Comparison of ENCODE assay signal across 18 cellular contexts in genomic region chr11:130213979-130214281, GRCh38. TPM values are rescaled to one million over a fixed set of nuclear protein-coding genes. Genes with fewer than 3 reads are reported as not detected.
DNase-seq lines count a peak whose midpoint lies in the region; ATAC-seq, FAIRE-seq and TF ChIP-seq lines count a peak whose summit lies in the region.
"Had no signal": no experiment of that assay in that cellular context is flagged by ENCODE, and none has a peak within 500 bp of the region (broad histone marks: within the 10 kb centered on the region; RNA-seq: fewer than 3 reads in every experiment).

No MANE protein-coding gene starts in this region.

- H3K4me1 Mint-ChIP-seq in activated CD4-positive, alpha-beta memory T cell treated with anti-CD3 and anti-CD28 coated beads for 36 hours (ENCODE audit: low read depth) = no peaks in the 10 kb centered on the region
- H3K4me1 Mint-ChIP-seq in activated CD4-positive, alpha-beta memory T cell treated with anti-CD3 and anti-CD28 coated beads, Interleukin-2, amount 10 ng/mL, durations not matched to agents 7 days and 5 days = no peaks in the 10 kb centered on the region
- H3K4me1 Mint-ChIP-seq in activated T-cell treated with anti-CD3 and anti-CD28 coated beads, Interleukin-2, amount 50 U/mL, for 24 hours (ENCODE audit: low read depth) = no peaks in the 10 kb centered on the region

- POLR2A ChIA-PET in activated CD4-positive, alpha-beta memory T cell treated with anti-CD3 and anti-CD28 coated beads for 36 hours (lab: Charles Lee) = no interaction called here
- POLR2A ChIA-PET in activated CD4-positive, alpha-beta memory T cell treated with anti-CD3 and anti-CD28 coated beads, Interleukin-2, amount 10 ng/mL, durations not matched to agents 7 days and 5 days (lab: Charles Lee) = no interaction called here
- POLR2A ChIA-PET in HepG2 (lab: Yijun Ruan, JAX) = no interaction called here

- H3K36me3 Mint-ChIP-seq in activated CD4-positive, alpha-beta memory T cell treated with anti-CD3 and anti-CD28 coated beads for 36 hours = no peaks in the 10 kb centered on the region
- no peaks in the 10 kb centered on the region for H3K36me3 Mint-ChIP-seq in activated CD4-positive, alpha-beta memory T cell treated with anti-CD3 and anti-CD28 coated beads, Interleukin-2, amount 10 ng/mL, durations not matched to agents 7 days and 5 days (ENCODE audit: low read depth)
- H3K36me3 Mint-ChIP-seq in activated T-cell treated with anti-CD3 and anti-CD28 coated beads, Interleukin-2, amount 50 U/mL, for 24 hours (ENCODE audit: low read depth) = no peaks in the 10 kb centered on the region
- H3K36me3 Mint-ChIP-seq: CD8-positive, alpha-beta memory T cell had no signal

- in situ Hi-C loops in HepG2 (cut with HindIII; ENCODE audit: extremely low pct_ligation_motif_present, low pct_unique_long_range_greater_than_20kb) = loop anchor here (5.0 to 25.0 kb wide), 4 partner anchors 151 to 673 kb away; no protein-coding TSS in a partner anchor

- no peak overlapping the region for H3K27ac Mint-ChIP-seq in activated CD4-positive, alpha-beta memory T cell treated with anti-CD3 and anti-CD28 coated beads for 36 hours
- no peak overlapping the region for H3K27ac Mint-ChIP-seq in activated CD4-positive, alpha-beta memory T cell treated with anti-CD3 and anti-CD28 coated beads, Interleukin-2, amount 10 ng/mL, durations not matched to agents 7 days and 5 days
- no peak overlapping the region for H3K27ac Mint-ChIP-seq in activated T-cell treated with anti-CD3 and anti-CD28 coated beads, Interleukin-2, amount 50 U/mL, for 24 hours

- H3K4ac ChIP-seq in trophoblast cell (ENCODE audit: low read depth, low read length) = no peak overlapping the region

- no peak overlapping the region for H3K4me3 Mint-ChIP-seq in activated CD4-positive, alpha-beta memory T cell treated with anti-CD3 and anti-CD28 coated beads for 36 hours
- H3K4me3 Mint-ChIP-seq in activated CD4-positive, alpha-beta memory T cell treated with anti-CD3 and anti-CD28 coated beads, Interleukin-2, amount 10 ng/mL, durations not matched to agents 7 days and 5 days = no peak overlapping the region
- no peak overlapping the region for H3K4me3 Mint-ChIP-seq in activated T-cell treated with anti-CD3 and anti-CD28 coated beads, Interleukin-2, amount 50 U/mL, for 24 hours
- H3K4me3 Mint-ChIP-seq: CD8-positive, alpha-beta memory T cell had no signal

- no peaks in the 10 kb centered on the region for H3K9me3 ChIP-seq in HepG2 (ENCODE audit: low read length)
- H3K9me3 ChIP-seq in trophoblast cell (ENCODE audit: insufficient read depth, low read depth, low read length) = peaks cover 5% of the 10 kb centered on the region
- H3K9me3 ChIP-seq: SJCRH30 had no signal

- TF ChIP-seq EP300 in HepG2 (IDR thresholded peaks at IDR 0.05; ENCODE audit: low read depth in 2 of 2, low read length in 2 of 2) (no peak), HepG2 (CRISPR knock-in tag; IDR thresholded peaks at IDR 0.05; ENCODE audit: borderline replicate concordance) (no peak)

- H3K4me2 ChIP-seq in HepG2 (ENCODE audit: low read depth, low read length) (no peak overlapping the region), trophoblast cell (ENCODE audit: low read length) (no peak overlapping the region)

- H3K4me1 ChIP-seq in HepG2 (ENCODE audit: insufficient read depth, low read length) (peaks cover 22% of the 10 kb centered on the region), trophoblast cell (ENCODE audit: control insufficient read depth in 1 of 2, insufficient read depth in 2 of 2, low read length in 2 of 2) (peaks cover 8 to 12% of the 10 kb centered on the region in 2 experiments)
- H3K4me1 ChIP-seq: SJCRH30 had no signal

- no peak for FAIRE-seq in HepG2 (lab: Jason Lieb, UNC)

- no peak overlapping the region for H2BK12ac ChIP-seq in trophoblast cell (ENCODE audit: low read length)

- H3K27me3 ChIP-seq in HepG2 (ENCODE audit: control insufficient read depth in 1 of 2, insufficient read depth in 2 of 2, low read length in 2 of 2) (peaks cover 0 to 25% of the 10 kb centered on the region in 2 experiments; a peak in 4 of 5 replicates), trophoblast cell (ENCODE audit: insufficient read depth, low read length) (no peaks in the 10 kb centered on the region)

- no peaks in the 10 kb centered on the region for H3K27me3 Mint-ChIP-seq in activated CD4-positive, alpha-beta memory T cell treated with anti-CD3 and anti-CD28 coated beads for 36 hours
- H3K27me3 Mint-ChIP-seq in activated CD4-positive, alpha-beta memory T cell treated with anti-CD3 and anti-CD28 coated beads, Interleukin-2, amount 10 ng/mL, durations not matched to agents 7 days and 5 days = peaks cover 4% of the 10 kb centered on the region
- H3K27me3 Mint-ChIP-seq in activated T-cell treated with anti-CD3 and anti-CD28 coated beads, Interleukin-2, amount 50 U/mL, for 24 hours = peaks cover 3% of the 10 kb centered on the region

- no peaks in the 10 kb centered on the region for H3K9me3 Mint-ChIP-seq in activated CD4-positive, alpha-beta memory T cell treated with anti-CD3 and anti-CD28 coated beads for 36 hours
- no peaks in the 10 kb centered on the region for H3K9me3 Mint-ChIP-seq in activated CD4-positive, alpha-beta memory T cell treated with anti-CD3 and anti-CD28 coated beads, Interleukin-2, amount 10 ng/mL, durations not matched to agents 7 days and 5 days
- no peaks in the 10 kb centered on the region for H3K9me3 Mint-ChIP-seq in activated T-cell treated with anti-CD3 and anti-CD28 coated beads, Interleukin-2, amount 50 U/mL, for 24 hours
- H3K9me3 Mint-ChIP-seq: CD8-positive, alpha-beta memory T cell had no signal

- H3K4me3 ChIP-seq in HepG2 (replicated peaks in 1 of 3; ENCODE audit: insufficient read depth in 1 of 3, low read depth in 2 of 3, low read length in 3 of 3) = no peak overlapping the region
- peak overlapping the region; percentile 46 for H3K4me3 ChIP-seq in trophoblast cell (ENCODE audit: low read depth, low read length)
- H3K4me3 ChIP-seq: SJCRH30 had no signal

- no TSS peak for BruUV-seq in HepG2 (replicated peaks; lab: Mats Ljungman, UMichigan)

- no peak overlapping the region for H2BK120ac ChIP-seq in trophoblast cell (ENCODE audit: insufficient read depth, low read length, poor library complexity)

- CTCF ChIA-PET in activated CD4-positive, alpha-beta memory T cell treated with anti-CD3 and anti-CD28 coated beads for 36 hours (lab: Charles Lee) = no interaction called here
- CTCF ChIA-PET in activated CD4-positive, alpha-beta memory T cell treated with anti-CD3 and anti-CD28 coated beads, Interleukin-2, amount 10 ng/mL, durations not matched to agents 7 days and 5 days (lab: Charles Lee) = no interaction called here
- CTCF ChIA-PET in HepG2 (lab: Yijun Ruan, JAX; ENCODE audit: low intra/inter-chr PET ratio, low total read pairs) = interaction anchor here (0.8 to 1.6 kb wide), 3 partner anchors 43 to 648 kb away, joined by 3 to 4 read pairs (median 3); no protein-coding TSS in a partner anchor

- H2AK5ac ChIP-seq in trophoblast cell (ENCODE audit: low read length) = no peak overlapping the region

- no peak overlapping the region for H3K9ac ChIP-seq in HepG2 (ENCODE audit: insufficient read depth, low read depth, low read length)
- no peak overlapping the region for H3K9ac ChIP-seq in trophoblast cell (ENCODE audit: low read length)

- no peaks in the 10 kb centered on the region for H3K79me1 ChIP-seq in trophoblast cell (ENCODE audit: low read length)

- no peak overlapping the region for H3K18ac ChIP-seq in trophoblast cell (ENCODE audit: low read length)

- WGBS in HepG2 (ENCODE audit: low lambda C conversion rate) = 82% methylated on average over 9 of the region's 9 CpGs
- no CpG with 5 or more reads among the region's 9 CpGs for WGBS in trophoblast cell (ENCODE audit: extremely low coverage, insufficient coverage, insufficient read length)

- DNase-seq in activated CD4-positive, alpha-beta memory T cell treated with anti-CD3 and anti-CD28 coated beads for 36 hours = peak; percentile 3
- DNase-seq in activated CD4-positive, alpha-beta memory T cell treated with anti-CD3 and anti-CD28 coated beads, Interleukin-2, amount 10 ng/mL, durations not matched to agents 7 days and 5 days = no peak
- DNase-seq in HepG2 (ENCODE audit: low spot score) (no peak), trophoblast cell (no peak), NCI-H146 (lab: John Stamatoyannopoulos, UW) (no peak)
- no peak for DNase-seq in activated T-cell treated with anti-CD3 and anti-CD28 coated beads, Interleukin-2, amount 50 U/mL, for 24 hours
- DNase-seq: CD8-positive, alpha-beta memory T cell; GF-D8; Karpas-422; NCI-H1105 treated with DMSO at 0.1 percent for 48 hours; NCI-H1930; NCI-H510A treated with DMSO at 0.1 percent for 48 hours; RPMI8226; SJCRH30 had no signal

- no peaks in the 10 kb centered on the region for H3K36me3 ChIP-seq in HepG2 (replicated peaks in 1 of 2; ENCODE audit: control insufficient read depth in 1 of 2, insufficient read depth in 2 of 2, low read length in 2 of 2)
- no peaks in the 10 kb centered on the region for H3K36me3 ChIP-seq in trophoblast cell (ENCODE audit: control insufficient read depth in 1 of 2, insufficient read depth in 2 of 2, low read length in 2 of 2)
- H3K36me3 ChIP-seq: SJCRH30 had no signal

- no peak overlapping the region for H4K91ac ChIP-seq in trophoblast cell (ENCODE audit: low read depth, low read length)

- no peak overlapping the region for H3K14ac ChIP-seq in trophoblast cell (ENCODE audit: low read length)

- H3K23ac ChIP-seq in trophoblast cell (ENCODE audit: low read length) = peak overlapping the region; percentile 34

- TF ChIP-seq RAD21 in HepG2 (CRISPR knock-in tag; IDR thresholded peaks at IDR 0.05) = no peak

- TF ChIP-seq POLR2A in HepG2 (IDR thresholded peaks at IDR 0.05; ENCODE audit: insufficient read depth in 1 of 2, low read depth in 2 of 2, low read length in 2 of 2) (no peak), GM18505 (IDR thresholded peaks at IDR 0.05; ENCODE audit: borderline replicate concordance, extremely low read depth, insufficient read depth, insufficient read length) (no peak)

- no peak overlapping the region for H2AFZ ChIP-seq in HepG2 (ENCODE audit: low read length)
- H2AFZ ChIP-seq in trophoblast cell (ENCODE audit: insufficient read depth, low read length, poor library complexity) = no peak overlapping the region

- H4K12ac ChIP-seq in trophoblast cell (ENCODE audit: low read depth, low read length) = no peak overlapping the region

- H3K27ac ChIP-seq in HepG2 (ENCODE audit: extremely low read length, insufficient read depth, low read length) (no peak overlapping the region), trophoblast cell (ENCODE audit: low read depth, low read length) (no peak overlapping the region)
- H3K27ac ChIP-seq: 22Rv1, SJCRH30 had no signal

- H4K8ac ChIP-seq in trophoblast cell (ENCODE audit: low read depth, low read length) = no peak overlapping the region

- no peak for ATAC-seq in HepG2
- ATAC-seq in GM18867 (IDR thresholded peaks at IDR 0.05; ENCODE audit: unreplicated experiment) = no peak
- ATAC-seq in GM18505 (IDR thresholded peaks at IDR 0.05; ENCODE audit: unreplicated experiment) = no peak

- intact Hi-C loops in activated CD4-positive, alpha-beta memory T cell treated with anti-CD3 and anti-CD28 coated beads for 36 hours (cut with micrococcal nuclease) = loop anchor here (1.0 to 2.0 kb wide), 3 partner anchors 157 to 649 kb away; no protein-coding TSS in a partner anchor
- intact Hi-C loops in HepG2 (cut with micrococcal nuclease; ENCODE audit: unreplicated experiment) = loop anchor here (1.0 to 5.0 kb wide), 4 partner anchors 157 to 681 kb away; no protein-coding TSS in a partner anchor

- TF ChIP-seq CTCF in HepG2 (CRISPR knock-in tag; IDR thresholded peaks at IDR 0.05) = no peak

- no peaks in the 10 kb centered on the region for H4K20me1 ChIP-seq in HepG2 (ENCODE audit: insufficient read depth, low read length)

- no peak overlapping the region for H2BK5ac ChIP-seq in trophoblast cell (ENCODE audit: low read depth, low read length, poor library complexity)

- no peaks in the 10 kb centered on the region for H3K79me2 ChIP-seq in HepG2 (ENCODE audit: insufficient read depth, low read length)
- no peaks in the 10 kb centered on the region for H3K79me2 ChIP-seq in trophoblast cell (ENCODE audit: control insufficient read depth, insufficient read depth, low read length, poor library complexity)

RNA-seq across cellular contexts. Expression of gene ST14, which starts 54.3 kb away (rescaled TPM):
- total RNA-seq in activated CD4-positive, alpha-beta memory T cell treated with anti-CD3 and anti-CD28 coated beads for 36 hours = not detected
- not detected for total RNA-seq in activated CD4-positive, alpha-beta memory T cell treated with anti-CD3 and anti-CD28 coated beads, Interleukin-2, amount 10 ng/mL, durations not matched to agents 7 days and 5 days
- 0.69 and 1.4 TPM in 2 replicates for total RNA-seq in HepG2 (2016; rRNA removed; fragmentation: Illumina TruSeq; extraction: Trizol)
- 0.26 and 0.30 TPM in 2 replicates for total RNA-seq in HepG2 (2016; cell fraction: cytosol; rRNA removed; fragmentation: Illumina TruSeq; extraction: Trizol; ENCODE audit: low read depth)
- 0.55 and 1.3 TPM in 2 replicates for total RNA-seq in HepG2 (2016; cell fraction: insoluble cytoplasmic fraction; rRNA removed; fragmentation: Illumina TruSeq; extraction: Trizol)
- total RNA-seq in HepG2 (2016; cell fraction: membrane; rRNA removed; fragmentation: Illumina TruSeq; extraction: Trizol) = 0.65 and 0.72 TPM in 2 replicates
- 0.94 and 0.99 TPM in 2 replicates for total RNA-seq in HepG2 (2016; cell fraction: nucleus; rRNA removed; fragmentation: Illumina TruSeq; extraction: Trizol)
- 0.88 and 1.1 TPM in 2 replicates for polyA plus RNA-seq in HepG2 (2011; rRNA removed)
- polyA plus RNA-seq in HepG2 (2011; cell fraction: cytosol; rRNA removed) = 0.90 and 1.3 TPM in 2 replicates
- polyA plus RNA-seq in HepG2 (2011; cell fraction: nucleus; rRNA removed) = 2.7 and 3.0 TPM in 2 replicates
- polyA plus RNA-seq in HepG2 (2012) = 0.76 and 1.3 TPM in 2 replicates
- polyA plus RNA-seq in HepG2 (2016; cell fraction: cytosol; fragmentation: Illumina TruSeq; extraction: Trizol; ENCODE audit: low read depth) = 0.14 and 0.15 TPM in 2 replicates
- polyA plus RNA-seq in HepG2 (2016; cell fraction: insoluble cytoplasmic fraction; fragmentation: Illumina TruSeq; extraction: Trizol; ENCODE audit: low read depth) = 0.84 and 1.1 TPM in 2 replicates
- 0.31 and 0.55 TPM in 2 replicates for polyA plus RNA-seq in HepG2 (2016; cell fraction: membrane; fragmentation: Illumina TruSeq; extraction: Trizol; ENCODE audit: low read depth)
- 2.0 and 2.6 TPM in 2 replicates for polyA plus RNA-seq in HepG2 (2016; cell fraction: nucleus; fragmentation: Illumina TruSeq; extraction: Trizol; ENCODE audit: insufficient read depth, low read depth)
- polyA minus RNA-seq in HepG2 (2011; rRNA and poly(A)+ RNA removed; ENCODE audit: low replicate concordance) = 2.0 and 3.1 TPM in 2 replicates
- 0.62 and 0.79 TPM in 2 replicates for polyA minus RNA-seq in HepG2 (2011; cell fraction: cytosol; rRNA and poly(A)+ RNA removed)
- polyA minus RNA-seq in HepG2 (2011; cell fraction: nucleus; rRNA and poly(A)+ RNA removed) = 0.64 and 0.87 TPM in 2 replicates
- polyA plus RNA-seq in trophoblast cell (2013) = 8.4 and 11.2 TPM in 2 replicates
- polyA plus RNA-seq: BJ; CD8-positive, alpha-beta memory T cell had no signal
